2 cellular contexts compared by ENCODE assay signal in the genomic region with DNA sequence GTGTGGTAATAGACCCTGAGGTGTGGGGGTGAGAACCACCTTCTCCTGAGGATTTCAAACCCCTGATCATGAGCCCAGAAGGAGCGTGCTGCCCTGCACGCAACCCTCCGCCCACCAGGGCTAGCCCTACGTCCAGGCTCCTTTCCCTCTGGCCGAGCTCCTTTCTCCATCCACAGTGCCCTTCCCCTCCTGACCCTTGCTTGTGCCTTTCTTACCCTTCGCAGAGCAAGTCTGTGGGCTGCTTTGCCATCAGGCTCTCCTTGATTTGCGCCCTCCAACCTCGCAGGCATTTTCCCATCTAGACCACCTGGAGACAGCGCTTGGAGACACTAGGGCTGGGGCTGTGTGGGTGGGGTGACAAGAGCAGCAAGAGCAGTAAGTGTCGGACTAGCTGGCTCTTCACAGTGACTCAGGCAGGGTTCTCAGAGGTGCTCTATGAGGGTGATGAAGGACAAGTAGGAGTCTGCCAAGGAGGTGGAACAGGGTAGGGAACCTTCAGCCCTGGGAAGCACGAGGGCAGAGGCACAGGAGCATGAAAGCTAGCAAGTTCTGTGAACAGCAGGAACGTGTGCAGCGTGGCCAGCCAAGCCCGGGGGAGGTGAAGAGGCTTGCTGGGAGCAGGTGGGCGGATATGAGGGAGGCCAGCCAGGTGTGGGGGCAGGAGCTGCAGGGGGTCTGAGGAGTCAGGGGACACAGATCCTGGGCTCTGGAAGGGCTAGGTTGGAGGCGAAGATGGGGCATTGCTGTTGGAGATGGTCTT.
TF ChIP-seq lines count a peak whose summit lies in the region.

No MANE protein-coding gene starts in this region.

TF ChIP-seq in HEK293, 187 proteins besides CTCF, POLR2A, EP300 and RAD21 (continues in another document):
- no peak for TF ChIP-seq ZNF394 (tag by site-specific recombination; IDR thresholded peaks at IDR 0.05; ENCODE audit: borderline replicate concordance)
- no peak for TF ChIP-seq SP7 (tag by site-specific recombination; IDR thresholded peaks at IDR 0.05)
- no peak for TF ChIP-seq ZNF626 (tag by site-specific recombination; IDR thresholded peaks at IDR 0.05)
- TF ChIP-seq GLI2 (tag by site-specific recombination; IDR thresholded peaks at IDR 0.05; ENCODE audit: borderline replicate concordance, low read depth) = no peak
- TF ChIP-seq, protein P1, sequence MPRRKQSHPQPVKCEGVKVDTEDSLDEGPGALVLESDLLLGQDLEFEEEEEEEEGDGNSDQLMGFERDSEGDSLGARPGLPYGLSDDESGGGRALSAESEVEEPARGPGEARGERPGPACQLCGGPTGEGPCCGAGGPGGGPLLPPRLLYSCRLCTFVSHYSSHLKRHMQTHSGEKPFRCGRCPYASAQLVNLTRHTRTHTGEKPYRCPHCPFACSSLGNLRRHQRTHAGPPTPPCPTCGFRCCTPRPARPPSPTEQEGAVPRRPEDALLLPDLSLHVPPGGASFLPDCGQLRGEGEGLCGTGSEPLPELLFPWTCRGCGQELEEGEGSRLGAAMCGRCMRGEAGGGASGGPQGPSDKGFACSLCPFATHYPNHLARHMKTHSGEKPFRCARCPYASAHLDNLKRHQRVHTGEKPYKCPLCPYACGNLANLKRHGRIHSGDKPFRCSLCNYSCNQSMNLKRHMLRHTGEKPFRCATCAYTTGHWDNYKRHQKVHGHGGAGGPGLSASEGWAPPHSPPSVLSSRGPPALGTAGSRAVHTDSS (tag by site-specific recombination; IDR thresholded peaks at IDR 0.05) = no peak
- TF ChIP-seq ZFHX2 (tag by site-specific recombination; conservative IDR thresholded peaks at IDR 0.05) = peak; percentile 95
- TF ChIP-seq GLIS1 (tag by site-specific recombination; IDR thresholded peaks at IDR 0.05) = peak; percentile 60
- TF ChIP-seq ZNF416 (tag by site-specific recombination; IDR thresholded peaks at IDR 0.05) = no peak
- TF ChIP-seq ZNF221 (tag by site-specific recombination; IDR thresholded peaks at IDR 0.05; ENCODE audit: borderline replicate concordance) = no peak
- TF ChIP-seq ZNF776 (tag by site-specific recombination; IDR thresholded peaks at IDR 0.05; ENCODE audit: borderline replicate concordance) = no peak
- TF ChIP-seq, protein P2, sequence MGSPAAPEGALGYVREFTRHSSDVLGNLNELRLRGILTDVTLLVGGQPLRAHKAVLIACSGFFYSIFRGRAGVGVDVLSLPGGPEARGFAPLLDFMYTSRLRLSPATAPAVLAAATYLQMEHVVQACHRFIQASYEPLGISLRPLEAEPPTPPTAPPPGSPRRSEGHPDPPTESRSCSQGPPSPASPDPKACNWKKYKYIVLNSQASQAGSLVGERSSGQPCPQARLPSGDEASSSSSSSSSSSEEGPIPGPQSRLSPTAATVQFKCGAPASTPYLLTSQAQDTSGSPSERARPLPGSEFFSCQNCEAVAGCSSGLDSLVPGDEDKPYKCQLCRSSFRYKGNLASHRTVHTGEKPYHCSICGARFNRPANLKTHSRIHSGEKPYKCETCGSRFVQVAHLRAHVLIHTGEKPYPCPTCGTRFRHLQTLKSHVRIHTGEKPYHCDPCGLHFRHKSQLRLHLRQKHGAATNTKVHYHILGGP (tag by site-specific recombination; IDR thresholded peaks at IDR 0.05) = no peak
- TF ChIP-seq, protein P3, sequence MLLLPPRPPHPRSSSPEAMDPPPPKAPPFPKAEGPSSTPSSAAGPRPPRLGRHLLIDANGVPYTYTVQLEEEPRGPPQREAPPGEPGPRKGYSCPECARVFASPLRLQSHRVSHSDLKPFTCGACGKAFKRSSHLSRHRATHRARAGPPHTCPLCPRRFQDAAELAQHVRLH (tag by site-specific recombination; IDR thresholded peaks at IDR 0.05) = no peak
- TF ChIP-seq GFI1B (tag by site-specific recombination; IDR thresholded peaks at IDR 0.05) = no peak
- no peak for TF ChIP-seq ZEB2 (tag by site-specific recombination; IDR thresholded peaks at IDR 0.05)
- no peak for TF ChIP-seq ZNF785 (tag by site-specific recombination; IDR thresholded peaks at IDR 0.05)
- TF ChIP-seq, protein P4, sequence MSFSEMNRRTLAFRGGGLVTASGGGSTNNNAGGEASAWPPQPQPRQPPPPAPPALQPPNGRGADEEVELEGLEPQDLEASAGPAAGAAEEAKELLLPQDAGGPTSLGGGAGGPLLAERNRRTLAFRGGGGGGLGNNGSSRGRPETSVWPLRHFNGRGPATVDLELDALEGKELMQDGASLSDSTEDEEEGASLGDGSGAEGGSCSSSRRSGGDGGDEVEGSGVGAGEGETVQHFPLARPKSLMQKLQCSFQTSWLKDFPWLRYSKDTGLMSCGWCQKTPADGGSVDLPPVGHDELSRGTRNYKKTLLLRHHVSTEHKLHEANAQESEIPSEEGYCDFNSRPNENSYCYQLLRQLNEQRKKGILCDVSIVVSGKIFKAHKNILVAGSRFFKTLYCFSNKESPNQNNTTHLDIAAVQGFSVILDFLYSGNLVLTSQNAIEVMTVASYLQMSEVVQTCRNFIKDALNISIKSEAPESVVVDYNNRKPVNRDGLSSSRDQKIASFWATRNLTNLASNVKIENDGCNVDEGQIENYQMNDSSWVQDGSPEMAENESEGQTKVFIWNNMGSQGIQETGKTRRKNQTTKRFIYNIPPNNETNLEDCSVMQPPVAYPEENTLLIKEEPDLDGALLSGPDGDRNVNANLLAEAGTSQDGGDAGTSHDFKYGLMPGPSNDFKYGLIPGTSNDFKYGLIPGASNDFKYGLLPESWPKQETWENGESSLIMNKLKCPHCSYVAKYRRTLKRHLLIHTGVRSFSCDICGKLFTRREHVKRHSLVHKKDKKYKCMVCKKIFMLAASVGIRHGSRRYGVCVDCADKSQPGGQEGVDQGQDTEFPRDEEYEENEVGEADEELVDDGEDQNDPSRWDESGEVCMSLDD (tag by site-specific recombination; IDR thresholded peaks at IDR 0.05) = no peak
- no peak for TF ChIP-seq ZFP41 (tag by site-specific recombination; IDR thresholded peaks at IDR 0.05; ENCODE audit: borderline replicate concordance)
- TF ChIP-seq, protein P5, sequence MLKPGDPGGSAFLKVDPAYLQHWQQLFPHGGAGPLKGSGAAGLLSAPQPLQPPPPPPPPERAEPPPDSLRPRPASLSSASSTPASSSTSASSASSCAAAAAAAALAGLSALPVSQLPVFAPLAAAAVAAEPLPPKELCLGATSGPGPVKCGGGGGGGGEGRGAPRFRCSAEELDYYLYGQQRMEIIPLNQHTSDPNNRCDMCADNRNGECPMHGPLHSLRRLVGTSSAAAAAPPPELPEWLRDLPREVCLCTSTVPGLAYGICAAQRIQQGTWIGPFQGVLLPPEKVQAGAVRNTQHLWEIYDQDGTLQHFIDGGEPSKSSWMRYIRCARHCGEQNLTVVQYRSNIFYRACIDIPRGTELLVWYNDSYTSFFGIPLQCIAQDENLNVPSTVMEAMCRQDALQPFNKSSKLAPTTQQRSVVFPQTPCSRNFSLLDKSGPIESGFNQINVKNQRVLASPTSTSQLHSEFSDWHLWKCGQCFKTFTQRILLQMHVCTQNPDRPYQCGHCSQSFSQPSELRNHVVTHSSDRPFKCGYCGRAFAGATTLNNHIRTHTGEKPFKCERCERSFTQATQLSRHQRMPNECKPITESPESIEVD (tag by site-specific recombination; IDR thresholded peaks at IDR 0.05) = no peak
- TF ChIP-seq, protein P6, sequence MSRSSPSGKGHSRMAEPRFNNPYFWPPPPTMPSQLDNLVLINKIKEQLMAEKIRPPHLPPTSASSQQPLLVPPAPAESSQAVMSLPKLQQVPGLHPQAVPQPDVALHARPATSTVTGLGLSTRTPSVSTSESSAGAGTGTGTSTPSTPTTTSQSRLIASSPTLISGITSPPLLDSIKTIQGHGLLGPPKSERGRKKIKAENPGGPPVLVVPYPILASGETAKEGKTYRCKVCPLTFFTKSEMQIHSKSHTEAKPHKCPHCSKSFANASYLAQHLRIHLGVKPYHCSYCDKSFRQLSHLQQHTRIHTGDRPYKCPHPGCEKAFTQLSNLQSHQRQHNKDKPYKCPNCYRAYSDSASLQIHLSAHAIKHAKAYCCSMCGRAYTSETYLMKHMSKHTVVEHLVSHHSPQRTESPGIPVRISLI (tag by site-specific recombination; IDR thresholded peaks at IDR 0.05) = no peak
- no peak for TF ChIP-seq MEIS1 (CRISPR knock-in tag; IDR thresholded peaks at IDR 0.05; ENCODE audit: borderline replicate concordance)

TF ChIP-seq in HepG2, 621 proteins besides CTCF, POLR2A, EP300 and RAD21 (continues in another document):
- TF ChIP-seq NCOA5 (CRISPR knock-in tag; IDR thresholded peaks at IDR 0.05) (no peak), LCORL (IDR thresholded peaks at IDR 0.05) (no peak), LCORL (CRISPR knock-in tag; IDR thresholded peaks at IDR 0.05) (no peak), AGO2 (optimal IDR thresholded peaks at IDR 0.05; ENCODE audit: low read depth, low read length) (peak; percentile 68), KDM5B (CRISPR knock-in tag; IDR thresholded peaks at IDR 0.05; ENCODE audit: borderline replicate concordance) (no peak), NCOR1 (IDR thresholded peaks at IDR 0.05; ENCODE audit: borderline replicate concordance, low read length) (no peak), ZNF263 (CRISPR knock-in tag; IDR thresholded peaks at IDR 0.05) (no peak), ZNF660 (CRISPR knock-in tag; IDR thresholded peaks at IDR 0.05; ENCODE audit: borderline replicate concordance, low read depth) (no peak), MLLT10 (CRISPR knock-in tag; IDR thresholded peaks at IDR 0.05) (no peak), AGO1 (IDR thresholded peaks at IDR 0.05; ENCODE audit: low read depth, low read length, poor library complexity, severe bottlenecking) (no peak), SMC3 (IDR thresholded peaks at IDR 0.05; ENCODE audit: low read length) (no peak), RNF2 (conservative IDR thresholded peaks at IDR 0.05; ENCODE audit: low read depth) (no peak), DPF2 (CRISPR knock-in tag; IDR thresholded peaks at IDR 0.05; ENCODE audit: borderline replicate concordance, low read depth) (0 out of 2 replicates have a peak, but pooled peaks have one; percentile 37)
- TF ChIP-seq, protein P7, sequence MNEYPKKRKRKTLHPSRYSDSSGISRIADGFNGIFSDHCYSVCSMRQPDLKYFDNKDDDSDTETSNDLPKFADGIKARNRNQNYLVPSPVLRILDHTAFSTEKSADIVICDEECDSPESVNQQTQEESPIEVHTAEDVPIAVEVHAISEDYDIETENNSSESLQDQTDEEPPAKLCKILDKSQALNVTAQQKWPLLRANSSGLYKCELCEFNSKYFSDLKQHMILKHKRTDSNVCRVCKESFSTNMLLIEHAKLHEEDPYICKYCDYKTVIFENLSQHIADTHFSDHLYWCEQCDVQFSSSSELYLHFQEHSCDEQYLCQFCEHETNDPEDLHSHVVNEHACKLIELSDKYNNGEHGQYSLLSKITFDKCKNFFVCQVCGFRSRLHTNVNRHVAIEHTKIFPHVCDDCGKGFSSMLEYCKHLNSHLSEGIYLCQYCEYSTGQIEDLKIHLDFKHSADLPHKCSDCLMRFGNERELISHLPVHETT (CRISPR knock-in tag; conservative IDR thresholded peaks at IDR 0.05) = no peak
- TF ChIP-seq, protein P8, sequence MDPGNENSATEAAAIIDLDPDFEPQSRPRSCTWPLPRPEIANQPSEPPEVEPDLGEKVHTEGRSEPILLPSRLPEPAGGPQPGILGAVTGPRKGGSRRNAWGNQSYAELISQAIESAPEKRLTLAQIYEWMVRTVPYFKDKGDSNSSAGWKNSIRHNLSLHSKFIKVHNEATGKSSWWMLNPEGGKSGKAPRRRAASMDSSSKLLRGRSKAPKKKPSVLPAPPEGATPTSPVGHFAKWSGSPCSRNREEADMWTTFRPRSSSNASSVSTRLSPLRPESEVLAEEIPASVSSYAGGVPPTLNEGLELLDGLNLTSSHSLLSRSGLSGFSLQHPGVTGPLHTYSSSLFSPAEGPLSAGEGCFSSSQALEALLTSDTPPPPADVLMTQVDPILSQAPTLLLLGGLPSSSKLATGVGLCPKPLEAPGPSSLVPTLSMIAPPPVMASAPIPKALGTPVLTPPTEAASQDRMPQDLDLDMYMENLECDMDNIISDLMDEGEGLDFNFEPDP (CRISPR knock-in tag; conservative IDR thresholded peaks at IDR 0.05) = 0 out of 2 replicates have a peak, but pooled peaks have one; percentile 85
- TF ChIP-seq, protein P9, sequence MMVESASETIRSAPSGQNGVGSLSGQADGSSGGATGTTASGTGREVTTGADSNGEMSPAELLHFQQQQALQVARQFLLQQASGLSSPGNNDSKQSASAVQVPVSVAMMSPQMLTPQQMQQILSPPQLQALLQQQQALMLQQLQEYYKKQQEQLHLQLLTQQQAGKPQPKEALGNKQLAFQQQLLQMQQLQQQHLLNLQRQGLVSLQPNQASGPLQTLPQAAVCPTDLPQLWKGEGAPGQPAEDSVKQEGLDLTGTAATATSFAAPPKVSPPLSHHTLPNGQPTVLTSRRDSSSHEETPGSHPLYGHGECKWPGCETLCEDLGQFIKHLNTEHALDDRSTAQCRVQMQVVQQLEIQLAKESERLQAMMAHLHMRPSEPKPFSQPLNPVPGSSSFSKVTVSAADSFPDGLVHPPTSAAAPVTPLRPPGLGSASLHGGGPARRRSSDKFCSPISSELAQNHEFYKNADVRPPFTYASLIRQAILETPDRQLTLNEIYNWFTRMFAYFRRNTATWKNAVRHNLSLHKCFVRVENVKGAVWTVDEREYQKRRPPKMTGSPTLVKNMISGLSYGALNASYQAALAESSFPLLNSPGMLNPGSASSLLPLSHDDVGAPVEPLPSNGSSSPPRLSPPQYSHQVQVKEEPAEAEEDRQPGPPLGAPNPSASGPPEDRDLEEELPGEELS (CRISPR knock-in tag; IDR thresholded peaks at IDR 0.05) = no peak
- TF ChIP-seq, protein P10, sequence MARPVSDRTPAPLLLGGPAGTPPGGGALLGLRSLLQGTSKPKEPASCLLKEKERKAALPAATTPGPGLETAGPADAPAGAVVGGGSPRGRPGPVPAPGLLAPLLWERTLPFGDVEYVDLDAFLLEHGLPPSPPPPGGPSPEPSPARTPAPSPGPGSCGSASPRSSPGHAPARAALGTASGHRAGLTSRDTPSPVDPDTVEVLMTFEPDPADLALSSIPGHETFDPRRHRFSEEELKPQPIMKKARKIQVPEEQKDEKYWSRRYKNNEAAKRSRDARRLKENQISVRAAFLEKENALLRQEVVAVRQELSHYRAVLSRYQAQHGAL (CRISPR knock-in tag; IDR thresholded peaks at IDR 0.05; ENCODE audit: not compliant biosample characterization) = no peak
- TF ChIP-seq, protein P11, sequence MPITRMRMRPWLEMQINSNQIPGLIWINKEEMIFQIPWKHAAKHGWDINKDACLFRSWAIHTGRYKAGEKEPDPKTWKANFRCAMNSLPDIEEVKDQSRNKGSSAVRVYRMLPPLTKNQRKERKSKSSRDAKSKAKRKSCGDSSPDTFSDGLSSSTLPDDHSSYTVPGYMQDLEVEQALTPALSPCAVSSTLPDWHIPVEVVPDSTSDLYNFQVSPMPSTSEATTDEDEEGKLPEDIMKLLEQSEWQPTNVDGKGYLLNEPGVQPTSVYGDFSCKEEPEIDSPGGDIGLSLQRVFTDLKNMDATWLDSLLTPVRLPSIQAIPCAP (CRISPR knock-in tag; IDR thresholded peaks at IDR 0.05; ENCODE audit: low read depth) = peak; percentile 16; the same call in 1 of the 2 replicates
- TF ChIP-seq, protein P6 (CRISPR knock-in tag; IDR thresholded peaks at IDR 0.05; ENCODE audit: borderline replicate concordance) = no peak
- TF ChIP-seq, protein P12, sequence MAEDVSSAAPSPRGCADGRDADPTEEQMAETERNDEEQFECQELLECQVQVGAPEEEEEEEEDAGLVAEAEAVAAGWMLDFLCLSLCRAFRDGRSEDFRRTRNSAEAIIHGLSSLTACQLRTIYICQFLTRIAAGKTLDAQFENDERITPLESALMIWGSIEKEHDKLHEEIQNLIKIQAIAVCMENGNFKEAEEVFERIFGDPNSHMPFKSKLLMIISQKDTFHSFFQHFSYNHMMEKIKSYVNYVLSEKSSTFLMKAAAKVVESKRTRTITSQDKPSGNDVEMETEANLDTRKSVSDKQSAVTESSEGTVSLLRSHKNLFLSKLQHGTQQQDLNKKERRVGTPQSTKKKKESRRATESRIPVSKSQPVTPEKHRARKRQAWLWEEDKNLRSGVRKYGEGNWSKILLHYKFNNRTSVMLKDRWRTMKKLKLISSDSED (CRISPR knock-in tag; IDR thresholded peaks at IDR 0.05) = no peak
